In genomic region chr4:3252480-3252828, GRCh38 we compare ENCODE assay signal across 1 cellular context.
TF ChIP-seq lines count a peak whose summit lies in the region.

No MANE protein-coding gene starts in this region.

TF ChIP-seq in K562, 482 proteins besides CTCF, POLR2A, EP300 and RAD21 (continued from another document):
- TF ChIP-seq PTTG1 (tag; IDR thresholded peaks at IDR 0.05; ENCODE audit: low read depth) (no peak), RBM34 (IDR thresholded peaks at IDR 0.05; ENCODE audit: borderline replicate concordance, insufficient read depth, low read length) (no peak), CBFB (CRISPR knock-in tag; IDR thresholded peaks at IDR 0.05) (no peak), ZNF583 (CRISPR knock-in tag; IDR thresholded peaks at IDR 0.05) (no peak)
